28 cellular contexts compared by ENCODE assay signal in the genomic region with DNA sequence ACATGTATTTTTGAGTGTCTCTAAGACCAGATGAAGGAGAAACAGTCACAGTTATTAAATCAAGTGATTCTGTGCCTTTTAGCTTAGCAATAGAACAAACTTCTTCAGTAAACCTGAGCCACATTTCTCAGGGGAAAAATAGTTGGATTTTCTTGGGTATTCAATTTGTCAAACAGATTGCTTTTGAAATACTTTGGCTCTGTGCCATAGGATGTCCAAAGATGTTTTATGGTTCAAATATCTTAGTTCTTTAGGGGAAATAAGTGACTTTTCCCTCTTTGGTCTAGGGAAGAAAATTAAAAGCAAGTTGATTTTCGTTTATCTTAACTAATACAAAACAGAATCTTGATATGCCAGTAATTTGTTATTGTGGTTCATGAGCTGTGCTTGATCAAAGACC.
DNase-seq lines count a peak whose midpoint lies in the region; ATAC-seq lines count a peak whose summit lies in the region.
"Had no signal": no experiment of that assay in that cellular context is flagged by ENCODE, and none has a peak within 500 bp of the region (broad histone marks: within the 10 kb centered on the region; RNA-seq: fewer than 3 reads in every experiment).

No MANE protein-coding gene starts in this region.

- H3K4ac ChIP-seq in mesenchymal stem cell (ENCODE audit: low read depth in 1 of 2, low read length in 2 of 2) = no peak overlapping the region

- H3K36me3 Mint-ChIP-seq in T-helper 17 cell (ENCODE audit: low read depth) = peaks cover 4% of the 10 kb centered on the region
- H3K36me3 Mint-ChIP-seq: immature natural killer cell; natural killer cell; stimulated activated memory B cell treated with anti-CD40 and anti-IgM and Interleukin-4, amounts not matched to agents 10 μg/mL and 1 μg/mL and 100 μg/mL, for 72 hours had no signal

- ATAC-seq in T-helper 17 cell = no peak
- ATAC-seq in GM18907 (IDR thresholded peaks at IDR 0.05; ENCODE audit: unreplicated experiment) = no peak
- ATAC-seq: activated CD8-positive, alpha-beta T cell treated with anti-CD3 and anti-CD28 coated beads for 36 hours; foreskin keratinocyte; HepG2; left lung; natural killer cell; stimulated activated memory B cell treated with anti-CD40 and anti-IgM and Interleukin-4, amounts not matched to agents 10 μg/mL and 1 μg/mL and 100 μg/mL, for 72 hours had no signal

- no peak overlapping the region for H3K4me3 Mint-ChIP-seq in T-helper 17 cell
- H3K4me3 Mint-ChIP-seq: activated CD8-positive, alpha-beta T cell treated with anti-CD3 and anti-CD28 coated beads for 36 hours; immature natural killer cell; natural killer cell; stimulated activated memory B cell treated with anti-CD40 and anti-IgM and Interleukin-4, amounts not matched to agents 10 μg/mL and 1 μg/mL and 100 μg/mL, for 72 hours had no signal

- H3K36me3 ChIP-seq in SK-N-MC (ENCODE audit: insufficient read depth, low read length) = no peaks in the 10 kb centered on the region
- H3K36me3 ChIP-seq in mesenchymal stem cell (ENCODE audit: control insufficient read depth in 1 of 2, insufficient read depth in 2 of 2, low read depth in 1 of 2, low read length in 2 of 2) = peaks cover 0 to 40% of the 10 kb centered on the region in 2 experiments

- H2AFZ ChIP-seq in mesenchymal stem cell (ENCODE audit: low read depth, low read length) = no peak overlapping the region

- H3K27ac ChIP-seq in SK-N-MC (peak overlapping the region; percentile 55), mesenchymal stem cell (ENCODE audit: low read length, poor library complexity, severe bottlenecking) (no peak overlapping the region)
- H3K27ac ChIP-seq: C4-2B, foreskin keratinocyte, left lung, suprapubic skin had no signal

- DNase-seq in EH (ENCODE audit: low read depth) = peak; percentile 28
- DNase-seq in SK-N-MC (ENCODE audit: low read depth, low spot score) = no peak
- peak; percentile 36 for DNase-seq in dermis blood vessel endothelial cell
- peak; percentile 15 for DNase-seq in mesenchymal stem cell
- no peak for DNase-seq in H4 (ENCODE audit: low spot score)
- DNase-seq in T-helper 17 cell = no peak
- DNase-seq: activated CD4-positive, CD25-positive, alpha-beta regulatory T cell treated with anti-CD3 and anti-CD28 coated beads, Interleukin-2, amount 50 U/mL, for 72 hours; activated CD8-positive, alpha-beta T cell treated with anti-CD3 and anti-CD28 coated beads for 36 hours; cortex of kidney; EL; foreskin keratinocyte; HCEC 1CT; hippocampal formation; immature natural killer cell; left lung; natural killer cell; NCI-H1105; NCI-H2081; NCI-H510A; NK-92 treated with Interleukin-12 subunit alpha and Interleukin-12 subunit beta, amount 100 ng/mL, for 24 hours; retina; SHP77; stimulated activated CD4-positive, alpha-beta T cell treated with anti-CD3 and anti-CD28 coated beads, Interleukin-2, amount 100 ng/mL, for 48 hours had no signal

- H3K9me3 ChIP-seq in SK-N-MC (ENCODE audit: low read depth, low read length) = no peaks in the 10 kb centered on the region
- H3K9me3 ChIP-seq in mesenchymal stem cell (ENCODE audit: control insufficient read depth, low read length) = no peaks in the 10 kb centered on the region
- no peaks in the 10 kb centered on the region for H3K9me3 ChIP-seq in T-helper 17 cell (ENCODE audit: control insufficient read depth, low read length, poor library complexity, severe bottlenecking)
- H3K9me3 ChIP-seq: left lung, suprapubic skin had no signal

- H4K91ac ChIP-seq in mesenchymal stem cell (ENCODE audit: low read length) = no peak overlapping the region

- H3K27me3 Mint-ChIP-seq in T-helper 17 cell = no peaks in the 10 kb centered on the region
- H3K27me3 Mint-ChIP-seq: activated CD8-positive, alpha-beta T cell treated with anti-CD3 and anti-CD28 coated beads for 36 hours had no signal

- H3K14ac ChIP-seq in mesenchymal stem cell (ENCODE audit: low read length in 2 of 2) = no peak overlapping the region

- peaks cover 8% of the 10 kb centered on the region for H3K79me1 ChIP-seq in mesenchymal stem cell (replicated peaks; ENCODE audit: low read length, poor library complexity, severe bottlenecking)

- WGBS in mesenchymal stem cell = no CpG with 5 or more reads among the region's 1 CpG

- no peaks in the 10 kb centered on the region for H3K4me1 ChIP-seq in mesenchymal stem cell (ENCODE audit: control insufficient read depth, insufficient read depth, low read depth, low read length)
- H3K4me1 ChIP-seq: foreskin keratinocyte, left lung had no signal

- H3K4me2 ChIP-seq in mesenchymal stem cell (ENCODE audit: low read length, poor library complexity, severe bottlenecking) = no peak overlapping the region

- H2BK12ac ChIP-seq in mesenchymal stem cell (ENCODE audit: low read length in 2 of 2) = no peak overlapping the region

- H3K18ac ChIP-seq in mesenchymal stem cell (ENCODE audit: low read depth in 1 of 2, low read length in 2 of 2) = no peak overlapping the region

- no peak overlapping the region for H2BK120ac ChIP-seq in mesenchymal stem cell (ENCODE audit: low read depth, low read length)

- no peaks in the 10 kb centered on the region for H3K4me1 Mint-ChIP-seq in T-helper 17 cell
- H3K4me1 Mint-ChIP-seq: immature natural killer cell; natural killer cell; stimulated activated memory B cell treated with anti-CD40 and anti-IgM and Interleukin-4, amounts not matched to agents 10 μg/mL and 1 μg/mL and 100 μg/mL, for 72 hours had no signal

- peak overlapping the region; percentile 16 for H3K9ac ChIP-seq in SK-N-MC (ENCODE audit: insufficient read length)
- no peak overlapping the region for H3K9ac ChIP-seq in mesenchymal stem cell (ENCODE audit: low read length)

- no peak overlapping the region for H2AK5ac ChIP-seq in mesenchymal stem cell (ENCODE audit: low read length, severe bottlenecking)

- no peak overlapping the region for H3K23ac ChIP-seq in mesenchymal stem cell (ENCODE audit: low read length in 2 of 2)

- no peak overlapping the region for H2BK5ac ChIP-seq in mesenchymal stem cell (ENCODE audit: low read depth, low read length, poor library complexity, severe bottlenecking)

- H3K27me3 ChIP-seq in mesenchymal stem cell (ENCODE audit: control insufficient read depth in 1 of 2, insufficient read depth in 1 of 2, low read length in 2 of 2) = no peaks in the 10 kb centered on the region
- H3K27me3 ChIP-seq: foreskin keratinocyte, left lung, suprapubic skin had no signal

- no peak overlapping the region for H2BK15ac ChIP-seq in mesenchymal stem cell (ENCODE audit: low read depth, poor library complexity, severe bottlenecking)

- no peak overlapping the region for H3K27ac Mint-ChIP-seq in T-helper 17 cell
- H3K27ac Mint-ChIP-seq: activated CD8-positive, alpha-beta T cell treated with anti-CD3 and anti-CD28 coated beads for 36 hours; immature natural killer cell; natural killer cell; stimulated activated memory B cell treated with anti-CD40 and anti-IgM and Interleukin-4, amounts not matched to agents 10 μg/mL and 1 μg/mL and 100 μg/mL, for 72 hours had no signal

- peak overlapping the region; percentile 28 for H3K4me3 ChIP-seq in SK-N-MC
- H3K4me3 ChIP-seq in mesenchymal stem cell (ENCODE audit: insufficient read depth in 1 of 2, low read depth in 1 of 2, low read length in 2 of 2) = no peak overlapping the region
- H3K4me3 ChIP-seq: left lung, suprapubic skin had no signal

- H4K8ac ChIP-seq in mesenchymal stem cell (ENCODE audit: low read length) = no peak overlapping the region

Comparison
In these comparisons a context has a peak if more than half of its experiments do, and no peak if none do; other contexts are left out.
1. DNase-seq: peak in EH (single experiment), dermis blood vessel endothelial cell (single experiment) and mesenchymal stem cell (single experiment); none in SK-N-MC (single experiment), H4 (single experiment) and T-helper 17 cell (0 of 3).